Comparison of ENCODE assay signal across 8 cellular contexts in genomic region chr5:177312649-177313181, GRCh38. TPM values are rescaled to one million over a fixed set of nuclear protein-coding genes. Genes with fewer than 3 reads are reported as not detected.
DNase-seq lines count a peak whose midpoint lies in the region; ATAC-seq and TF ChIP-seq lines count a peak whose summit lies in the region.

No MANE protein-coding gene starts in this region.

- TF ChIP-seq CTCF in left ventricle myocardium inferior (IDR thresholded peaks at IDR 0.05; ENCODE audit: borderline replicate concordance): no peak
- peak in 1 of 2 experiments; percentile 43; a peak in 3 of 4 replicates for TF ChIP-seq CTCF in GM23338 (conservative IDR thresholded peaks at IDR 0.05; ENCODE audit: low read depth in 2 of 2)
- TF ChIP-seq CTCF in vagina (IDR thresholded peaks at IDR 0.05): no peak

- ATAC-seq in left cardiac atrium (no peak), GM23338 (peak; percentile 10)
- ATAC-seq in activated T-helper 17 cell treated with anti-CD3 and anti-CD28 coated beads, Interleukin-2, amount 50 U/mL, for 72 hours (replicated peaks): peak; percentile 42

- peak overlapping the region; percentile 90 for H3K4me2 ChIP-seq in GM23338

- peak overlapping the region; percentile 75 for H3K4me3 Mint-ChIP-seq in GM23338
- H3K4me3 Mint-ChIP-seq in activated T-helper 17 cell treated with anti-CD3 and anti-CD28 coated beads, Interleukin-2, amount 50 U/mL, for 72 hours: peak overlapping the region; percentile 86

- peaks cover 42% of the 10 kb centered on the region for H3K4me1 ChIP-seq in left ventricle myocardium inferior
- H3K4me1 ChIP-seq in GM23338 (ENCODE audit: insufficient read depth): peaks cover 12% of the 10 kb centered on the region
- H3K4me1 ChIP-seq in vagina: peaks cover 25% of the 10 kb centered on the region

- intact Hi-C loops in left ventricle myocardium inferior (cut with micrococcal nuclease): loop anchor here (10.0 kb wide), 1 partner anchor 142 kb away; no protein-coding TSS in a partner anchor
- intact Hi-C loops in left cardiac atrium (cut with DNase I): loop anchor here in 1 of 2 donors (10.0 kb wide), 1 partner anchor 52 kb away; no protein-coding TSS in a partner anchor
- intact Hi-C loops in vagina (cut with DNase I): loop anchor here (2.0 to 10.0 kb wide), 2 partner anchors 142 to 184 kb away; partner anchors contain the start of gene PDLIM7

- no peak for DNase-seq in left ventricle myocardium inferior
- DNase-seq in left cardiac atrium: no peak
- DNase-seq in GM23338 (ENCODE audit: low spot score): peak; percentile 72
- peak; percentile 53 for DNase-seq in LHCN-M2 (ENCODE audit: low read depth)
- peak; percentile 68 for DNase-seq in kidney tubule cell (ENCODE audit: low spot score)
- DNase-seq in vagina (ENCODE audit: extremely low spot score in 2 of 2): no peak
- no peak for DNase-seq in NCI-H2107 treated with DMSO at 0.1 percent for 48 hours (lab: John Stamatoyannopoulos, UW; ENCODE audit: unreplicated experiment)

- H3K9me2 ChIP-seq in GM23338 (ENCODE audit: insufficient read depth): no peaks in the 10 kb centered on the region

- H3K9me3 Mint-ChIP-seq in GM23338: no peaks in the 10 kb centered on the region; the same call in 2 of the 3 replicates
- no peaks in the 10 kb centered on the region for H3K9me3 Mint-ChIP-seq in activated T-helper 17 cell treated with anti-CD3 and anti-CD28 coated beads, Interleukin-2, amount 50 U/mL, for 72 hours

- H3K36me3 Mint-ChIP-seq in GM23338 (ENCODE audit: low read depth): no peaks in the 10 kb centered on the region; the same call in 2 of the 3 replicates
- H3K36me3 Mint-ChIP-seq in activated T-helper 17 cell treated with anti-CD3 and anti-CD28 coated beads, Interleukin-2, amount 50 U/mL, for 72 hours (ENCODE audit: low read depth): peaks cover 8% of the 10 kb centered on the region

- H3K36me3 ChIP-seq in left ventricle myocardium inferior: no peaks in the 10 kb centered on the region
- H3K36me3 ChIP-seq in GM23338 (ENCODE audit: insufficient read depth): no peaks in the 10 kb centered on the region
- H3K36me3 ChIP-seq in vagina: no peaks in the 10 kb centered on the region

- H3K27ac ChIP-seq in left ventricle myocardium inferior (replicated peaks): no peak overlapping the region
- peak overlapping the region; percentile 11; the same call in 1 of the 2 replicates for H3K27ac ChIP-seq in GM23338 (ENCODE audit: low read depth)
- no peak overlapping the region for H3K27ac ChIP-seq in vagina

- peaks cover 17% of the 10 kb centered on the region for H3K27me3 Mint-ChIP-seq in GM23338 (ENCODE audit: insufficient read depth, low read depth, poor library complexity)
- no peaks in the 10 kb centered on the region for H3K27me3 Mint-ChIP-seq in activated T-helper 17 cell treated with anti-CD3 and anti-CD28 coated beads, Interleukin-2, amount 50 U/mL, for 72 hours

- no peaks in the 10 kb centered on the region for H3K27me3 ChIP-seq in left ventricle myocardium inferior (ENCODE audit: low read depth)
- no peaks in the 10 kb centered on the region for H3K27me3 ChIP-seq in GM23338 (ENCODE audit: insufficient read depth)
- no peaks in the 10 kb centered on the region for H3K27me3 ChIP-seq in vagina

- no peak overlapping the region for H3K27ac Mint-ChIP-seq in GM23338
- peak overlapping the region; percentile 80 for H3K27ac Mint-ChIP-seq in activated T-helper 17 cell treated with anti-CD3 and anti-CD28 coated beads, Interleukin-2, amount 50 U/mL, for 72 hours

- peaks cover 12% of the 10 kb centered on the region for H3F3A ChIP-seq in GM23338 (replicated peaks; ENCODE audit: low read depth)

- H3K9me3 ChIP-seq in left ventricle myocardium inferior (replicated peaks) (no peaks in the 10 kb centered on the region), vagina (no peaks in the 10 kb centered on the region)

- peak overlapping the region; percentile 67; the same call in 1 of the 2 replicates for H2AFZ ChIP-seq in GM23338

- H3K79me2 ChIP-seq in GM23338 (replicated peaks; ENCODE audit: insufficient read depth): no peaks in the 10 kb centered on the region

- H4K20me1 ChIP-seq in GM23338 (replicated peaks; ENCODE audit: insufficient read depth): peaks cover 11% of the 10 kb centered on the region; the same call in 1 of the 2 replicates

- no peak for TF ChIP-seq POLR2A in vagina (IDR thresholded peaks at IDR 0.05)

- H3K4me3 ChIP-seq in left ventricle myocardium inferior (peak overlapping the region; percentile 70), GM23338 (peak overlapping the region; percentile 69), vagina (peak overlapping the region; percentile 44 to 48)

- peaks cover 18% of the 10 kb centered on the region for H3K4me1 Mint-ChIP-seq in GM23338
- peaks cover 21% of the 10 kb centered on the region for H3K4me1 Mint-ChIP-seq in activated T-helper 17 cell treated with anti-CD3 and anti-CD28 coated beads, Interleukin-2, amount 50 U/mL, for 72 hours

TF ChIP-seq in GM23338, 12 proteins besides CTCF, POLR2A, EP300 and RAD21 (continues in another document):
- no peak for TF ChIP-seq EZH2 (IDR thresholded peaks at IDR 0.05; ENCODE audit: low read depth, unreplicated experiment)
- TF ChIP-seq NANOG (IDR thresholded peaks at IDR 0.05; ENCODE audit: borderline replicate concordance): no peak

RNA-seq across cellular contexts. Expression of gene MXD3, which starts 1.0 kb away (rescaled TPM):
- 2.3 TPM for total RNA-seq in left ventricle myocardium inferior
- total RNA-seq in left cardiac atrium: 1 to 10 TPM; 2.8 to 3.4 TPM
- 11.6 and 13.0 TPM in 2 replicates for total RNA-seq in GM23338 (2014; rRNA removed; shearing (Covaris generic))
- 8.4 and 9.9 TPM in 2 replicates for polyA plus RNA-seq in GM23338 (2016; fragmentation: Nextera tagmentation; extraction: Ambion mirVana)
- total RNA-seq in LHCN-M2 (2014; rRNA removed): 43.1 and 87.9 TPM in 2 replicates
- polyA plus RNA-seq in LHCN-M2 (2012): 15.9 TPM
- total RNA-seq in activated T-helper 17 cell treated with anti-CD3 and anti-CD28 coated beads, Interleukin-2, amount 50 U/mL, for 72 hours: 10 to 100 TPM; 21.9 to 26.0 TPM
- 5.4 TPM for total RNA-seq in vagina

RNA-seq across cellular contexts. Expression of gene PRELID1, which starts 9.1 kb away (rescaled TPM):
- total RNA-seq in left ventricle myocardium inferior (40.0 TPM), left cardiac atrium (10 to 100 TPM; 52.6 to 64.0 TPM), LHCN-M2 (2014; rRNA removed) (245 and 247 TPM in 2 replicates), vagina (93.3 TPM)
- total RNA-seq in GM23338 (2014; rRNA removed; shearing (Covaris generic)): 271 and 328 TPM in 2 replicates
- polyA plus RNA-seq in GM23338 (2016; fragmentation: Nextera tagmentation; extraction: Ambion mirVana): 349 and 359 TPM in 2 replicates
- polyA plus RNA-seq in LHCN-M2 (2012): 239 TPM
- total RNA-seq in activated T-helper 17 cell treated with anti-CD3 and anti-CD28 coated beads, Interleukin-2, amount 50 U/mL, for 72 hours: 100 to 1,000 TPM; 142 to 314 TPM

RNA-seq across cellular contexts. Expression of gene RAB24, which starts 9.2 kb away (rescaled TPM):
- total RNA-seq in left ventricle myocardium inferior: 25.3 TPM
- total RNA-seq in left cardiac atrium: 10 to 100 TPM; 18.8 to 20.1 TPM
- 24.8 and 27.1 TPM in 2 replicates for total RNA-seq in GM23338 (2014; rRNA removed; shearing (Covaris generic))
- polyA plus RNA-seq in GM23338 (2016; fragmentation: Nextera tagmentation; extraction: Ambion mirVana): 26.1 and 27.7 TPM in 2 replicates
- total RNA-seq in LHCN-M2 (2014; rRNA removed): 25.3 and 32.4 TPM in 2 replicates
- 30.5 TPM for polyA plus RNA-seq in LHCN-M2 (2012)
- total RNA-seq in activated T-helper 17 cell treated with anti-CD3 and anti-CD28 coated beads, Interleukin-2, amount 50 U/mL, for 72 hours: 10 to 100 TPM; 21.5 to 28.7 TPM
- 48.6 TPM for total RNA-seq in vagina

RNA-seq across cellular contexts. Expression of gene LMAN2, which starts 38.8 kb away (rescaled TPM):
- total RNA-seq in left ventricle myocardium inferior (60.0 TPM), left cardiac atrium (10 to 100 TPM; 76.4 to 77.7 TPM), LHCN-M2 (2014; rRNA removed) (258 and 369 TPM in 2 replicates), vagina (166 TPM)
- 220 and 227 TPM in 2 replicates for total RNA-seq in GM23338 (2014; rRNA removed; shearing (Covaris generic))
- polyA plus RNA-seq in GM23338 (2016; fragmentation: Nextera tagmentation; extraction: Ambion mirVana): 145 and 153 TPM in 2 replicates
- 216 TPM for polyA plus RNA-seq in LHCN-M2 (2012)
- 100 to 1,000 TPM in 1 of 2 donors, 10 to 100 TPM in 1; 94.3 to 122 TPM for total RNA-seq in activated T-helper 17 cell treated with anti-CD3 and anti-CD28 coated beads, Interleukin-2, amount 50 U/mL, for 72 hours

RNA-seq across cellular contexts. Expression of gene RGS14, which starts 45.0 kb away (rescaled TPM):
- total RNA-seq in left ventricle myocardium inferior: 4.6 TPM
- total RNA-seq in left cardiac atrium: 1 to 10 TPM; 3.7 to 4.7 TPM
- 37.9 and 39.3 TPM in 2 replicates for total RNA-seq in GM23338 (2014; rRNA removed; shearing (Covaris generic))
- polyA plus RNA-seq in GM23338 (2016; fragmentation: Nextera tagmentation; extraction: Ambion mirVana): 23.5 and 24.8 TPM in 2 replicates
- total RNA-seq in LHCN-M2 (2014; rRNA removed): 0.23 and 0.51 TPM in 2 replicates
- 0.43 TPM for polyA plus RNA-seq in LHCN-M2 (2012)
- 100 to 1,000 TPM in 1 of 2 donors, 10 to 100 TPM in 1; 45.5 to 102 TPM for total RNA-seq in activated T-helper 17 cell treated with anti-CD3 and anti-CD28 coated beads, Interleukin-2, amount 50 U/mL, for 72 hours
- 49.1 TPM for total RNA-seq in vagina

Comparison
In these comparisons a context has a peak if more than half of its experiments do, and no peak if none do; other contexts are left out.
1. DNase-seq: peak in GM23338 (single experiment), LHCN-M2 (single experiment) and kidney tubule cell (single experiment); none in left ventricle myocardium inferior (single experiment), left cardiac atrium (single experiment), vagina (0 of 2) and NCI-H2107 treated with DMSO at 0.1 percent for 48 hours (single experiment).
2. ATAC-seq: peak in GM23338 (single experiment) and activated T-helper 17 cell treated with anti-CD3 and anti-CD28 coated beads, Interleukin-2, amount 50 U/mL, for 72 hours (single experiment); none in left cardiac atrium (0 of 2).
3. Peak in every context shown above with its lines, with median percentiles within 50 percentile points of each other: H3K4me3 ChIP-seq.